In the genomic region with DNA sequence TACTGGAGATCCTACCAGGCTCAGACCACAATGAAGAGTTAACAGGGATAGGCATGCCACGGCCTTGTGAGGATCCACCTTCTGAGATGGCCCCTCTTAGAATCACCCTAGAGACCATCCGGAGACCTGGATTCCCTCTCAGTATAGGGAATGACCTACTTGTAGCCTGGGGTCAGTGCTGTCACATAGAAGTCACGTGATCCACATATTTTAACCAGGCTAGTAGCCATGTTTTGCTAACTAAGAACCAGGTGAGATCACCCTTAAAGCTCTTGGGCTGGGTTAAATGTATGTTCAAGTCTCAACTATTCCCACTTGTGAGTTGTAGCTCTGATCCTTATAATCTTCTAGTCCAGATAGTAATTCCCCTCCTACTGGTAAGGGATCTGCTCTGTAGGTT, we compare ENCODE assay signal across 33 cellular contexts.
"Had no signal": no experiment of that assay in that cellular context is flagged by ENCODE, and none has a peak within 500 bp of the region (broad histone marks: within the 10 kb centered on the region; RNA-seq: fewer than 3 reads in every experiment).

No MANE protein-coding gene starts in this region.

- H3K4me1 ChIP-seq: adrenal gland, ascending aorta, body of pancreas, breast epithelium had no signal

- H3K9me3 ChIP-seq: adrenal gland, ascending aorta, body of pancreas, breast epithelium had no signal

- FAIRE-seq: astrocyte, bronchial epithelial cell had no signal

- H3K4me3 ChIP-seq: adrenal gland, ascending aorta, body of pancreas, breast epithelium, cardiac muscle cell had no signal

- H3K36me3 ChIP-seq: adrenal gland, ascending aorta, brain microvascular endothelial cell, breast epithelium, cardiac muscle cell had no signal

- H3K27ac ChIP-seq: adrenal gland, ascending aorta, body of pancreas, brain microvascular endothelial cell, breast epithelium, cardiac muscle cell had no signal

- DNase-seq: activated effector memory CD4-positive, alpha-beta T cell treated with anti-CD3 and anti-CD28 coated beads, Interleukin-2, amount 50 U/mL, for 16 hours; activated effector memory CD4-positive, alpha-beta T cell treated with Interleukin-2 at 50 U/mL for 16 hours; activated gamma-delta T cell; activated gamma-delta T cell treated with Interleukin-2 at 50 U/mL for 16 hours; activated naive CD4-positive, alpha-beta T cell; activated naive CD4-positive, alpha-beta T cell treated with anti-CD3 and anti-CD28 coated beads for 36 hours; activated naive CD4-positive, alpha-beta T cell treated with anti-CD3 and anti-CD28 coated beads, Interleukin-2, amount 10 ng/mL, durations not matched to agents 7 days and 5 days; activated naive CD4-positive, alpha-beta T cell treated with anti-CD3 and anti-CD28 coated beads, Interleukin-2, amount 50 U/mL, for 16 hours; activated naive CD4-positive, alpha-beta T cell treated with Interleukin-2 at 50 U/mL for 16 hours; activated naive CD8-positive, alpha-beta T cell treated with anti-CD3 and anti-CD28 coated beads for 36 hours; activated naive CD8-positive, alpha-beta T cell treated with anti-CD3 and anti-CD28 coated beads, Interleukin-2, amount 10 ng/mL, durations not matched to agents 7 days and 5 days; activated naive CD8-positive, alpha-beta T cell treated with anti-CD3 and anti-CD28 coated beads, Interleukin-2, amount 50 U/mL, for 24 hours; activated T-cell treated with anti-CD3 and anti-CD28 coated beads, Interleukin-2, amount 50 U/mL, for 24 hours; activated T-cell treated with anti-CD3 and anti-CD28 coated beads, Interleukin-2, amount 50 U/mL, for 4 hours; activated T-cell treated with anti-CD3 and anti-CD28 coated beads, Interleukin-2, amount 50 U/mL, for 48 hours; activated T-cell treated with anti-CD3 and anti-CD28 coated beads, Interleukin-2, amount 50 U/mL, for 72 hours; adrenal gland; amniotic stem cell; amygdala; anterior cingulate cortex; aorta; body of pancreas; brain microvascular endothelial cell; caudate nucleus; central memory CD4-positive, alpha-beta T cell; cerebellar nuclear complex had no signal

- ATAC-seq: activated naive CD4-positive, alpha-beta T cell treated with anti-CD3 and anti-CD28 coated beads, Interleukin-2, amount 50 U/mL, for 72 hours; activated naive CD8-positive, alpha-beta T cell treated with anti-CD3 and anti-CD28 coated beads, Interleukin-2, amount 50 U/mL, for 24 hours; activated T-cell treated with anti-CD3 and anti-CD28 coated beads, Interleukin-2, amount 50 U/mL, for 4 hours; activated T-cell treated with anti-CD3 and anti-CD28 coated beads, Interleukin-2, amount 50 U/mL, for 72 hours; activated T-helper 17 cell treated with anti-CD3 and anti-CD28 coated beads, Interleukin-2, amount 50 U/mL, for 72 hours; body of pancreas had no signal

- H3K27me3 ChIP-seq: adrenal gland, ascending aorta, body of pancreas, brain microvascular endothelial cell, breast epithelium had no signal
